25 cellular contexts compared by ENCODE assay signal in genomic region chr12:98686603-98687002, GRCh38.
"Had no signal": no experiment of that assay in that cellular context is flagged by ENCODE, and none has a peak within 500 bp of the region (broad histone marks: within the 10 kb centered on the region; RNA-seq: fewer than 3 reads in every experiment).

No MANE protein-coding gene starts in this region.

- H3K4me3 ChIP-seq: colonic mucosa, gastrocnemius medialis, left ventricle myocardium inferior, lower lobe of right lung, prostate gland, right atrium auricular region, sigmoid colon, stomach, testis, tibial artery had no signal

- H3K27me3 ChIP-seq: colonic mucosa, gastrocnemius medialis, right atrium auricular region, sigmoid colon, stomach, testis, tibial artery had no signal

- DNase-seq: colonic mucosa; dermis blood vessel endothelial cell; effector memory CD8-positive, alpha-beta T cell; erythroblast; foreskin fibroblast; gastrocnemius medialis; head of caudate nucleus; kidney; left cardiac atrium; left ventricle myocardium inferior; lower lobe of right lung; naive thymus-derived CD8-positive, alpha-beta T cell; nephron progenitor cell; nucleus accumbens; sigmoid colon; stimulated activated CD4-positive, alpha-beta T cell treated with anti-CD3 and anti-CD28 coated beads, Interleukin-2, amount 100 ng/mL, for 24 hours; stimulated activated CD4-positive, alpha-beta T cell treated with anti-CD3 and anti-CD28 coated beads, Interleukin-4, amount 100 ng/mL, for 24 hours; stimulated activated naive CD4-positive, alpha-beta T cell treated with Interleukin-2 at 50 U/mL for 16 hours; stomach; testis; tibial artery had no signal

- ATAC-seq: effector memory CD8-positive, alpha-beta T cell; gastrocnemius medialis; left cardiac atrium; lower lobe of right lung; naive thymus-derived CD8-positive, alpha-beta T cell; stimulated activated effector memory CD8-positive, alpha-beta T cell treated with anti-CD3 and anti-CD28 coated beads, Interleukin-12 subunit alpha, Interleukin-12 subunit beta, amount 100 ng/mL, for 72 hours had no signal

- H3K36me3 ChIP-seq: prostate gland had no signal

- H3K9me3 ChIP-seq: colonic mucosa, gastrocnemius medialis, left ventricle myocardium inferior, lower lobe of right lung, prostate gland, right atrium auricular region, sigmoid colon, stomach, testis, tibial artery had no signal

- H3K27ac ChIP-seq: colonic mucosa, gastrocnemius medialis, left ventricle myocardium inferior, lower lobe of right lung, prostate gland, right atrium auricular region, sigmoid colon, stomach, testis, tibial artery had no signal

- H3K4me1 ChIP-seq: colonic mucosa, gastrocnemius medialis, left ventricle myocardium inferior, lower lobe of right lung, prostate gland, right atrium auricular region, sigmoid colon, stomach, testis, tibial artery had no signal

- FAIRE-seq: endometrium, kidney had no signal
